8 cellular contexts compared by ENCODE assay signal in genomic region chr11:76443254-76443935, GRCh38. TPM values are rescaled to one million over a fixed set of nuclear protein-coding genes. Genes with fewer than 3 reads are reported as not detected.
DNase-seq lines count a peak whose midpoint lies in the region; ATAC-seq and TF ChIP-seq lines count a peak whose summit lies in the region.

No MANE protein-coding gene starts in this region.

- H3K27me3 ChIP-seq in MG63 (no peaks in the 10 kb centered on the region), ectodermal cell (ENCODE audit: control insufficient read depth, insufficient read depth, low read length, poor library complexity, severe bottlenecking) (no peaks in the 10 kb centered on the region)

- H3K4me3 ChIP-seq in MG63 (peak overlapping the region; percentile 98), ectodermal cell (ENCODE audit: insufficient read depth, low read depth, low read length) (peak overlapping the region; percentile 86)

- H3K36me3 Mint-ChIP-seq in neural crest cell (ENCODE audit: low read depth), result peaks cover 2% of the 10 kb centered on the region

- peak; percentile 32 for DNase-seq in DMS79 treated with DMSO at 0.1 percent for 48 hours (lab: John Stamatoyannopoulos, UW)
- DNase-seq in MG63, result no peak
- no peak for DNase-seq in neural crest cell (ENCODE audit: low read depth, low spot score)

- H3K9me3 ChIP-seq in MG63 (no peaks in the 10 kb centered on the region), ectodermal cell (ENCODE audit: control insufficient read depth, low read length) (no peaks in the 10 kb centered on the region)

- 54 to 63% methylated on average over 4 to 8 of the region's 8 CpGs for WGBS in ectodermal cell, 2 experiments

- H3K9me3 Mint-ChIP-seq in neural crest cell, result no peaks in the 10 kb centered on the region

- H3K36me3 ChIP-seq in MG63, result peaks cover 7% of the 10 kb centered on the region
- H3K36me3 ChIP-seq in ectodermal cell (ENCODE audit: control insufficient read depth, insufficient read depth, low read length), result peaks cover 6% of the 10 kb centered on the region

- H3K4me3 Mint-ChIP-seq in neural crest cell, result peak overlapping the region; percentile 99

- H3K27ac ChIP-seq in ectodermal cell (ENCODE audit: insufficient read depth, low read depth, low read length, poor library complexity, severe bottlenecking), result no peak overlapping the region

- no peaks in the 10 kb centered on the region for H3K27me3 Mint-ChIP-seq in neural crest cell (ENCODE audit: low read depth)

- no peak for TF ChIP-seq CTCF in neural crest cell (conservative IDR thresholded peaks at IDR 0.05)

- H3K27ac Mint-ChIP-seq in neural crest cell (ENCODE audit: unreplicated experiment), result peak overlapping the region; percentile 99

- ATAC-seq in HG02885 (IDR thresholded peaks at IDR 0.05; ENCODE audit: poor library complexity, unreplicated experiment) (no peak), HG03135 (IDR thresholded peaks at IDR 0.05; ENCODE audit: unreplicated experiment) (no peak), HG03378 (IDR thresholded peaks at IDR 0.05; ENCODE audit: unreplicated experiment) (no peak), GM19395 (IDR thresholded peaks at IDR 0.05; ENCODE audit: unreplicated experiment) (no peak)

- peaks cover 20% of the 10 kb centered on the region for H3K4me1 ChIP-seq in ectodermal cell (ENCODE audit: control insufficient read depth, insufficient read depth, low read length)

- peaks cover 31% of the 10 kb centered on the region for H3K4me1 Mint-ChIP-seq in neural crest cell

RNA-seq across cellular contexts. Expression of gene EMSY, which starts 1.4 kb away (rescaled TPM):
- total RNA-seq in MG63 (2014; rRNA removed; shearing (Covaris generic); ENCODE audit: low replicate concordance), result 4.0 and 19.9 TPM in 2 replicates
- polyA plus RNA-seq in ectodermal cell (2013, experiment 1 of 4), result 54.3 TPM
- polyA plus RNA-seq in ectodermal cell (2013, experiment 2 of 4), result 57.2 TPM
- 50.2 TPM for polyA plus RNA-seq in ectodermal cell (2013, experiment 3 of 4)
- 57.9 TPM for polyA plus RNA-seq in ectodermal cell (2013, experiment 4 of 4)
- 39.1 and 40.1 TPM in 2 replicates for total RNA-seq in neural crest cell
